15 cellular contexts compared by ENCODE assay signal in the genomic region with DNA sequence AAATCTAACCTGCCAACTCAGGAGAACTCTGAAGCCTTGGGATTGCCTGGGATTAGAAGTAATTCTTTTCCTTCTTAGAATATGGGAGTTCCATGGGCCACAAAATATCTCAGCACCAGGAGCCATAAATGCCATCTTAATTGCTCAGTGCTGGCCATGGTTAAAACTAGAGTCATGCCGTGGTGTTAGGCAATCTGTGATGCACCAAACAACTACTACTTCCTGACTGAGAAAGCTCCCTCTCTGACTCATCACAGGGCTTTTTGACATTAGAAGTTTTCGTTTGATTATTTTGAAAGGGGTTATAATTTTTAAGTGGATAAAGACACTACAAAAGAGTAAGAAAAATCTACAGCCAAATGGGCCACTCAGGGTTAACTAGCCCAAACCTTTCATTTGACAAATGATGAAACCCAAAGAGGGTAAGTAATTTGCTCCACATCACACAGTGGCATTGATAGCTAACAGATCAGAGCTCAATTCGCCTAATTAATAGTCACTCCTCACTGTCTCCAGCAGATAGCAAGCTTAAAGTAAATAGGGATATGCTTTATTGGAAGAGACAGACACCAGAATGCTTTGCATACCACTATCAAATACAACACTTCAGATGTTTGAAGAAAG.
DNase-seq lines count a peak whose midpoint lies in the region; ATAC-seq and TF ChIP-seq lines count a peak whose summit lies in the region.
"Had no signal": no experiment of that assay in that cellular context is flagged by ENCODE, and none has a peak within 500 bp of the region (broad histone marks: within the 10 kb centered on the region; RNA-seq: fewer than 3 reads in every experiment).

No MANE protein-coding gene starts in this region.

- TF ChIP-seq CTCF in epithelial cell of proximal tubule (conservative IDR thresholded peaks at IDR 0.05; ENCODE audit: low read depth, low read length) (no peak), omental fat pad (IDR thresholded peaks at IDR 0.05) (no peak)

- DNase-seq in EL (peak; percentile 79), NCI-H460 (ENCODE audit: extremely low read depth, low read depth) (peak; percentile 1), epithelial cell of proximal tubule (ENCODE audit: low read depth) (peak; percentile 66), omental fat pad (ENCODE audit: low spot score) (no peak), GM19240 (ENCODE audit: insufficient read length, low spot score) (no peak), NCI-H69 (lab: John Stamatoyannopoulos, UW) (no peak), mucosa of gallbladder (ENCODE audit: low spot score) (no peak)
- no peak for DNase-seq in stimulated activated CD4-positive, alpha-beta T cell treated with anti-CD3 and anti-CD28 coated beads, Interleukin-4, amount 100 ng/mL, for 1 hour
- DNase-seq: activated T-cell treated with anti-CD3 and anti-CD28 coated beads, Interleukin-2, amount 50 U/mL, for 4 hours; gastrocnemius medialis; NCI-H2029; Peyer's patch had no signal

- no peak overlapping the region for H3K4me3 ChIP-seq in epithelial cell of proximal tubule (ENCODE audit: low read depth, low read length)
- H3K4me3 ChIP-seq: cardiac muscle cell, gastrocnemius medialis, Peyer's patch, prostate gland, thoracic aorta had no signal

- peak; percentile 75 for ATAC-seq in omental fat pad (ENCODE audit: low FRiP score)
- ATAC-seq: activated T-cell treated with anti-CD3 and anti-CD28 coated beads, Interleukin-2, amount 50 U/mL, for 4 hours; gastrocnemius medialis had no signal

Comparison
In these comparisons a context has a peak if more than half of its experiments do, and no peak if none do; other contexts are left out.
1. DNase-seq: peak in EL (single experiment), NCI-H460 (single experiment) and epithelial cell of proximal tubule (single experiment); none in omental fat pad (single experiment), GM19240 (single experiment), NCI-H69 (single experiment), stimulated activated CD4-positive, alpha-beta T cell treated with anti-CD3 and anti-CD28 coated beads, Interleukin-4, amount 100 ng/mL, for 1 hour (single experiment) and mucosa of gallbladder (single experiment).